In genomic region chr2:18790465-18791171, GRCh38 we compare ENCODE assay signal across 22 cellular contexts.
A peak's percentile ranks its signal among the peaks of the same experiment; 100 is the strongest.
DNase-seq lines count a peak whose midpoint lies in the region; ATAC-seq and TF ChIP-seq lines count a peak whose summit lies in the region.
"Had no signal": no experiment of that assay in that cellular context is flagged by ENCODE, and none has a peak within 500 bp of the region (broad histone marks: within the 10 kb centered on the region; RNA-seq: fewer than 3 reads in every experiment).

No MANE protein-coding gene starts in this region.

- 78 to 90% methylated on average over 3 of the region's 3 CpGs for WGBS in sigmoid colon, 2 donors

- no peak for TF ChIP-seq CTCF in HEK293 (tag by site-specific recombination; IDR thresholded peaks at IDR 0.05)
- no peak for TF ChIP-seq CTCF in nephron (IDR thresholded peaks at IDR 0.05; ENCODE audit: unreplicated experiment in 3 of 3)
- no peak for TF ChIP-seq CTCF in sigmoid colon (IDR thresholded peaks at IDR 0.05)

- H3K4me3 ChIP-seq in HEK293 (ENCODE audit: low read depth, low read length): no peak overlapping the region
- H3K4me3 ChIP-seq in sigmoid colon: no peak overlapping the region
- H3K4me3 ChIP-seq: BLaER1, GM23338, PC-9, SK-N-MC had no signal

- peaks cover 5% of the 10 kb centered on the region for H3K9me3 Mint-ChIP-seq in nephron
- H3K9me3 Mint-ChIP-seq: CD4-positive, alpha-beta T cell; GM23338 had no signal

- no peak for TF ChIP-seq EP300 in sigmoid colon (IDR thresholded peaks at IDR 0.05)

- no peaks in the 10 kb centered on the region for H3K9me3 ChIP-seq in HEK293 (ENCODE audit: control insufficient read depth, insufficient read depth, low read depth, low read length)
- H3K9me3 ChIP-seq in sigmoid colon: no peaks in the 10 kb centered on the region
- H3K9me3 ChIP-seq: BLaER1 had no signal

- DNase-seq in NCI-H69 (lab: John Stamatoyannopoulos, UW) (peak; percentile 13), sigmoid colon (no peak), GM03348 (ENCODE audit: low spot score) (no peak), NCI-H82 (lab: John Stamatoyannopoulos, UW) (no peak)
- DNase-seq: CD4-positive, alpha-beta T cell; COR-L47; DMS 273 treated with DMSO at 0.1 percent for 48 hours; Kasumi-1; NCI-H1092; NCI-H1436; NCI-H187 treated with DMSO at 0.1 percent for 48 hours; NCI-H226; NCI-H526; PC-9; SHP77 treated with DMSO at 0.1 percent for 48 hours had no signal

- no peaks in the 10 kb centered on the region for H3K27me3 Mint-ChIP-seq in nephron (ENCODE audit: low read depth)
- H3K27me3 Mint-ChIP-seq: CD4-positive, alpha-beta T cell had no signal

- POLR2A ChIA-PET in HEK293 (lab: Yijun Ruan, JAX): interaction anchor here (0.6 kb wide), 1 partner anchor 8 kb away, joined by 4 read pairs; no protein-coding TSS in a partner anchor

- peak overlapping the region; percentile 87 to 94 (median 93) for H3K27ac Mint-ChIP-seq in nephron
- H3K27ac Mint-ChIP-seq: CD4-positive, alpha-beta T cell; GM23338 had no signal

- TF ChIP-seq POLR2A in sigmoid colon (IDR thresholded peaks at IDR 0.05): no peak

- no peak overlapping the region for H3K27ac ChIP-seq in HEK293 (ENCODE audit: extremely low read depth, low read depth, low read length)
- H3K27ac ChIP-seq in sigmoid colon: peak overlapping the region; percentile 53 to 72 (median 71)
- H3K27ac ChIP-seq: BLaER1, PC-9, RWPE1, SK-N-MC had no signal

- H3K27me3 ChIP-seq in sigmoid colon: no peaks in the 10 kb centered on the region
- H3K27me3 ChIP-seq: BLaER1 had no signal

- H3K4me1 ChIP-seq in HEK293 (ENCODE audit: control insufficient read depth, insufficient read depth, low read length) (peaks cover 39% of the 10 kb centered on the region), sigmoid colon (peaks cover 0 to 41% (median 36%) of the 10 kb centered on the region in 4 donors)

- intact Hi-C loops in sigmoid colon (cut with DNase I): loop anchor here (5.0 kb wide), 2 partner anchors 102 to 187 kb away; no protein-coding TSS in a partner anchor

- peaks cover 5% of the 10 kb centered on the region for H3K36me3 Mint-ChIP-seq in nephron (ENCODE audit: low read depth)

- H3K4me1 Mint-ChIP-seq in nephron: peaks cover 45% of the 10 kb centered on the region

- CTCF ChIA-PET in HEK293 (lab: Yijun Ruan, JAX): interaction anchor here (0.7 kb wide), 1 partner anchor 380 kb away, joined by 3 read pairs; no protein-coding TSS in a partner anchor

- H3K36me3 ChIP-seq in HEK293 (ENCODE audit: control insufficient read depth in 2 of 2, insufficient read depth in 1 of 2, low read length in 2 of 2) (no peaks in the 10 kb centered on the region), sigmoid colon (no peaks in the 10 kb centered on the region)
- H3K36me3 ChIP-seq: BLaER1 had no signal

- no peak for ATAC-seq in GM19463 (IDR thresholded peaks at IDR 0.05; ENCODE audit: unreplicated experiment)
- ATAC-seq: GM23338 had no signal

- H3K4me3 Mint-ChIP-seq in nephron: no peak overlapping the region
- H3K4me3 Mint-ChIP-seq: CD4-positive, alpha-beta T cell; GM23338 had no signal

TF ChIP-seq in HEK293, 187 proteins besides CTCF, POLR2A, EP300 and RAD21:
- TF ChIP-seq TCF7L2 (IDR thresholded peaks at IDR 0.05; ENCODE audit: borderline replicate concordance, low read depth, low read length) (0 out of 2 replicates have a peak, but pooled peaks have one; percentile 29), ZNF366 (tag by site-specific recombination; conservative IDR thresholded peaks at IDR 0.05) (0 out of 2 replicates have a peak, but pooled peaks have one; percentile 18), ZNF645 (tag by site-specific recombination; IDR thresholded peaks at IDR 0.05) (no peak), INSM2 (tag by site-specific recombination; IDR thresholded peaks at IDR 0.05) (no peak)
TF ChIP-seq in HEK293: peak in this region for 2.
